ENCODE assay signal across 19 cellular contexts in the genomic region with DNA sequence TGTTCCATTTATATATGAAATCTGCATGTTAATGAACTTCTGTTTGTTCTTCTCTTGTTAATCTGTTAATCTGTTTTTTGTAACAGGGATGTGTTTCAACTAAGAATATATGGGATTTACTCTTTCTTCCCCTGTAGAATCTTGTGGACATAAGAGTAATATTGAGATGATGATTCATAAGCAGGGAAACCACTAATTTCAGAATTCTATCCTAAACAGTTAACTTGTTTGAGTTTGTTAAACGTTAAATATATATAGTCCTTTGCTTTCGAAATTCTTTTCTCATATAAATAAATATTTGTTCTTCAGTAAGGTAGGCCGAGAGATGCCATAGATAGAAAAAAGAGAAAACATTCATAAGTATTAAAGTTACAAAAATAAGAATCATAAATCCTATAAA.
"Had no signal": no experiment of that assay in that cellular context is flagged by ENCODE, and none has a peak within 500 bp of the region (broad histone marks: within the 10 kb centered on the region; RNA-seq: fewer than 3 reads in every experiment).

No MANE protein-coding gene starts in this region.

- H3K4me3 ChIP-seq: coronary artery, heart left ventricle, pancreas, prostate gland, stomach, thoracic aorta had no signal

- DNase-seq: caudate nucleus; effector CD4-positive, alpha-beta T cell; heart left ventricle; hypothalamus; mammary epithelial cell; occipital lobe; pancreas; stimulated activated CD4-positive, alpha-beta T cell treated with anti-CD3 and anti-CD28 coated beads, Interleukin-2, amount 100 ng/mL, for 24 hours; stimulated activated CD4-positive, alpha-beta T cell treated with anti-CD3 and anti-CD28 coated beads, Interleukin-4, amount 100 ng/mL, for 4 hours; stimulated activated naive CD4-positive, alpha-beta T cell; stomach; substantia nigra; trophoblast cell had no signal

- H3K36me3 ChIP-seq: heart left ventricle, pancreas, prostate gland, stomach, thoracic aorta had no signal

- H3K9me3 ChIP-seq: pancreas, prostate gland, thoracic aorta had no signal

- H3K4me1 ChIP-seq: heart left ventricle, pancreas, prostate gland, stomach had no signal

- H3K27ac ChIP-seq: coronary artery, heart left ventricle, pancreas, prostate gland, stomach, thoracic aorta had no signal

- H3K27me3 ChIP-seq: heart left ventricle, pancreas, stomach had no signal

- ATAC-seq: esophagus mucosa, heart left ventricle, left lobe of liver, pancreas, sciatic nerve had no signal
